Comparison of ENCODE assay signal across 21 cellular contexts in the genomic region with DNA sequence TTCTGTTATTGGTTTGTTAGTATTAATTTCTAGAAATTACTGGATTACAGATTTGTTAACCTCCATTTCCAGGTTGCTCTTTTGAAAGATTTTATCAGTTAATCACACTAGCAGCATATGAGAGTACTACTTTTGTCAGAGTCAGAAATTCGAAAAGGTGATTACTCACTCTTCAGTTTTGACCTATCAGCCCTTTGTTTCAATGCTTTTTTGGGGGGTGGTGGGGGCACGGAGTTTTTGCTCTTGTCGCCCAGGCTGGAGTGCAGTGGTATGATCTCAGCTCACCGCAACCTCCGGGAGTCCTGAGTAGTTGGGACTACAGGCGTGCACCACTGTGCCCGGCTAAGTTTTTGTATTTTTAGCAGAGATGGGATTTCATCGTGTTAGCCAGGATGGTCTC.
A peak's percentile ranks its signal among the peaks of the same experiment; 100 is the strongest.
DNase-seq lines count a peak whose midpoint lies in the region; TF ChIP-seq lines count a peak whose summit lies in the region.
"Had no signal": no experiment of that assay in that cellular context is flagged by ENCODE, and none has a peak within 500 bp of the region (broad histone marks: within the 10 kb centered on the region; RNA-seq: fewer than 3 reads in every experiment).

No MANE protein-coding gene starts in this region.

- H3K36me3 Mint-ChIP-seq in activated CD4-positive, alpha-beta T cell treated with anti-CD3 and anti-CD28 coated beads, Interleukin-2, amount 10 ng/mL, durations not matched to agents 24 days and 14 days (ENCODE audit: low read depth): peaks cover 22% of the 10 kb centered on the region
- H3K36me3 Mint-ChIP-seq in CD14-positive monocyte (peaks cover 29 to 35% of the 10 kb centered on the region in 2 donors), glutamatergic neuron (ENCODE audit: unreplicated experiment) (no peaks in the 10 kb centered on the region)

- intact Hi-C loops in activated CD4-positive, alpha-beta T cell treated with anti-CD3 and anti-CD28 coated beads, Interleukin-2, amount 10 ng/mL, durations not matched to agents 24 days and 14 days (cut with micrococcal nuclease): no loop called here
- intact Hi-C loops in CD14-positive monocyte (cut with micrococcal nuclease): no loop called here

- H3K9me3 Mint-ChIP-seq in activated CD4-positive, alpha-beta T cell treated with anti-CD3 and anti-CD28 coated beads, Interleukin-2, amount 10 ng/mL, durations not matched to agents 24 days and 14 days: no peaks in the 10 kb centered on the region
- H3K9me3 Mint-ChIP-seq in CD14-positive monocyte (no peaks in the 10 kb centered on the region), glutamatergic neuron (ENCODE audit: unreplicated experiment) (peaks cover 15% of the 10 kb centered on the region)
- H3K9me3 Mint-ChIP-seq: CD8-positive, alpha-beta memory T cell had no signal

- TF ChIP-seq CTCF in CD14-positive monocyte (IDR thresholded peaks at IDR 0.05) (no peak), glutamatergic neuron (IDR thresholded peaks at IDR 0.05; ENCODE audit: partially characterized antibody, unreplicated experiment) (no peak)

- H3K27ac Mint-ChIP-seq in activated CD4-positive, alpha-beta T cell treated with anti-CD3 and anti-CD28 coated beads, Interleukin-2, amount 10 ng/mL, durations not matched to agents 24 days and 14 days: peak overlapping the region; percentile 53
- H3K27ac Mint-ChIP-seq in CD14-positive monocyte: peak overlapping the region in 4 of 7 donors; percentile 11 to 64 (median 44)
- peak overlapping the region; percentile 43 for H3K27ac Mint-ChIP-seq in glutamatergic neuron (ENCODE audit: unreplicated experiment)

- no peak for DNase-seq in activated CD4-positive, alpha-beta T cell treated with anti-CD3 and anti-CD28 coated beads, Interleukin-2, amount 10 ng/mL, durations not matched to agents 24 days and 14 days
- no peak for DNase-seq in activated CD4-positive, alpha-beta T cell treated with anti-CD3 and anti-CD28 coated beads, Interleukin-2, amount 50 U/mL, for 1 hour
- no peak for DNase-seq in CD14-positive monocyte (ENCODE audit: low spot score)
- DNase-seq in activated T-cell treated with anti-CD3 and anti-CD28 coated beads, Interleukin-2, amount 50 U/mL, for 48 hours: peak; percentile 50 to 54
- no peak for DNase-seq in glutamatergic neuron
- no peak for DNase-seq in GF-D8 (lab: John Stamatoyannopoulos, UW)
- no peak for DNase-seq in DMS114 treated with DMSO at 0.1 percent for 48 hours (lab: John Stamatoyannopoulos, UW; ENCODE audit: unreplicated experiment)
- DNase-seq: AML-193; C1 segment of cervical spinal cord; Calu3; CD8-positive, alpha-beta memory T cell; IMR-90; NCI-H1105; NCI-H146; NCI-H2029 treated with DMSO at 0.1 percent for 48 hours; NCI-H2171; NCI-H345; NCI-H524; NCI-H774; NK-92 treated with Interleukin-12 subunit alpha and Interleukin-12 subunit beta, amount 100 ng/mL, for 24 hours; SHP77 treated with DMSO at 0.1 percent for 48 hours had no signal

- H3K4me1 Mint-ChIP-seq in activated CD4-positive, alpha-beta T cell treated with anti-CD3 and anti-CD28 coated beads, Interleukin-2, amount 10 ng/mL, durations not matched to agents 24 days and 14 days: peaks cover 42% of the 10 kb centered on the region
- H3K4me1 Mint-ChIP-seq in CD14-positive monocyte (peaks cover 53% of the 10 kb centered on the region), glutamatergic neuron (ENCODE audit: low read depth, unreplicated experiment) (peaks cover 46% of the 10 kb centered on the region)

- no peaks in the 10 kb centered on the region for H3K27me3 Mint-ChIP-seq in activated CD4-positive, alpha-beta T cell treated with anti-CD3 and anti-CD28 coated beads, Interleukin-2, amount 10 ng/mL, durations not matched to agents 24 days and 14 days
- H3K27me3 Mint-ChIP-seq in CD14-positive monocyte (ENCODE audit: low read depth in 3 of 3) (no peaks in the 10 kb centered on the region), glutamatergic neuron (ENCODE audit: unreplicated experiment) (peaks cover 13% of the 10 kb centered on the region)
- H3K27me3 Mint-ChIP-seq: CD8-positive, alpha-beta memory T cell had no signal

- H3K4me3 Mint-ChIP-seq in activated CD4-positive, alpha-beta T cell treated with anti-CD3 and anti-CD28 coated beads, Interleukin-2, amount 10 ng/mL, durations not matched to agents 24 days and 14 days: no peak overlapping the region
- H3K4me3 Mint-ChIP-seq in CD14-positive monocyte (no peak overlapping the region), glutamatergic neuron (ENCODE audit: unreplicated experiment) (no peak overlapping the region)
- H3K4me3 Mint-ChIP-seq: CD8-positive, alpha-beta memory T cell had no signal

Comparison
In these comparisons a context has a peak if more than half of its experiments do, and no peak if none do; other contexts are left out.
1. DNase-seq: peak in activated T-cell treated with anti-CD3 and anti-CD28 coated beads, Interleukin-2, amount 50 U/mL, for 48 hours (2 of 2); none in activated CD4-positive, alpha-beta T cell treated with anti-CD3 and anti-CD28 coated beads, Interleukin-2, amount 10 ng/mL, durations not matched to agents 24 days and 14 days (single experiment), activated CD4-positive, alpha-beta T cell treated with anti-CD3 and anti-CD28 coated beads, Interleukin-2, amount 50 U/mL, for 1 hour (single experiment), CD14-positive monocyte (single experiment), glutamatergic neuron (single experiment), GF-D8 (single experiment) and DMS114 treated with DMSO at 0.1 percent for 48 hours (single experiment).
2. Peak in every context shown above with its lines, with median percentiles within 50 percentile points of each other: H3K27ac Mint-ChIP-seq.